Comparison of ENCODE assay signal across 19 cellular contexts in genomic region chr10:97928897-97929296, GRCh38.
DNase-seq lines count a peak whose midpoint lies in the region; ATAC-seq and TF ChIP-seq lines count a peak whose summit lies in the region.
"Had no signal": no experiment of that assay in that cellular context is flagged by ENCODE, and none has a peak within 500 bp of the region (broad histone marks: within the 10 kb centered on the region; RNA-seq: fewer than 3 reads in every experiment).

No MANE protein-coding gene starts in this region.

- H3K4me2 ChIP-seq in neural progenitor cell, result no peak overlapping the region
- H3K4me2 ChIP-seq: A549 had no signal

- H3K9me3 ChIP-seq in neural progenitor cell (ENCODE audit: low read depth) (no peaks in the 10 kb centered on the region), spleen (no peaks in the 10 kb centered on the region), A673 (ENCODE audit: low read depth, low read length, poor library complexity, severe bottlenecking) (no peaks in the 10 kb centered on the region)
- H3K9me3 ChIP-seq: A549 had no signal

- H3K27ac Mint-ChIP-seq in neural progenitor cell, result no peak overlapping the region
- H3K27ac Mint-ChIP-seq: H9, HFFc6 had no signal

- no peak overlapping the region for H3K9ac ChIP-seq in neural progenitor cell

- intact Hi-C loops in spleen (cut with DNase I; ENCODE audit: low total_unique reads) (no loop called here), A673 (cut with micrococcal nuclease; ENCODE audit: unreplicated experiment) (no loop called here)

- H3K9me3 Mint-ChIP-seq in neural progenitor cell, result no peaks in the 10 kb centered on the region
- H3K9me3 Mint-ChIP-seq: CD4-positive, alpha-beta memory T cell; H9; HFFc6 had no signal

- TF ChIP-seq EP300 in Ishikawa (IDR thresholded peaks at IDR 0.05; ENCODE audit: borderline replicate concordance), result no peak

- POLR2A ChIA-PET in A673 (lab: Charles Lee; ENCODE audit: low non-redundant PET), result no interaction called here

- no peaks in the 10 kb centered on the region for H3K36me3 Mint-ChIP-seq in neural progenitor cell
- H3K36me3 Mint-ChIP-seq: CD4-positive, alpha-beta memory T cell had no signal

- H3K27ac ChIP-seq in neural progenitor cell (no peak overlapping the region), spleen (no peak overlapping the region), A673 (ENCODE audit: low read depth, low read length, poor library complexity, severe bottlenecking) (no peak overlapping the region)
- H3K27ac ChIP-seq: 22Rv1, A549 had no signal

- WGBS in spleen, 5 donors, result 53 to 69% (median 62%) methylated on average over 6 of the region's 6 CpGs

- H3K27me3 ChIP-seq in neural progenitor cell (no peaks in the 10 kb centered on the region), spleen (replicated peaks in 1 of 7) (peaks cover 0 to 80% (median 3%) of the 10 kb centered on the region in 7 donors), A673 (replicated peaks; ENCODE audit: insufficient read depth, low read depth, low read length, poor library complexity) (peaks cover 35% of the 10 kb centered on the region)

- DNase-seq in activated effector memory CD4-positive, alpha-beta T cell treated with anti-CD3 and anti-CD28 coated beads, Interleukin-2, amount 50 U/mL, for 16 hours, result peak; percentile 41
- no peak for DNase-seq in activated effector memory CD4-positive, alpha-beta T cell treated with Interleukin-2 at 50 U/mL for 16 hours
- DNase-seq in neural progenitor cell (ENCODE audit: low spot score) (peak; percentile 19), spleen (peak; percentile 39), A673 (ENCODE audit: low spot score) (no peak), activated gamma-delta T cell (lab: John Stamatoyannopoulos, UW) (no peak)
- DNase-seq: C1 segment of cervical spinal cord; Calu3; CD4-positive, alpha-beta memory T cell; COR-L47; DMS53; DMS79 treated with DMSO at 0.1 percent for 48 hours; H9; HFFc6 had no signal

- H3K4me3 Mint-ChIP-seq in neural progenitor cell, result no peak overlapping the region
- H3K4me3 Mint-ChIP-seq: CD4-positive, alpha-beta memory T cell; H9; HFFc6 had no signal

- H3K4me3 ChIP-seq in neural progenitor cell, result no peak overlapping the region
- H3K4me3 ChIP-seq in spleen, result no peak overlapping the region
- H3K4me3 ChIP-seq in A673 (ENCODE audit: low read depth, low read length, poor library complexity, severe bottlenecking), result no peak overlapping the region
- H3K4me3 ChIP-seq: A549 had no signal

- H4K20me1 ChIP-seq in neural progenitor cell (ENCODE audit: low read depth), result no peaks in the 10 kb centered on the region

- TF ChIP-seq CTCF in neural progenitor cell (IDR thresholded peaks at IDR 0.05) (no peak), spleen (IDR thresholded peaks at IDR 0.05 in 8 of 11, conservative IDR thresholded peaks at IDR 0.05 in 3 of 11) (no peak), A673 (conservative IDR thresholded peaks at IDR 0.05; ENCODE audit: low read depth, low read length) (no peak)

- no peaks in the 10 kb centered on the region for H3K36me3 ChIP-seq in neural progenitor cell
- no peaks in the 10 kb centered on the region for H3K36me3 ChIP-seq in spleen
- H3K36me3 ChIP-seq in A673 (ENCODE audit: insufficient read depth, low read length, poor library complexity, severe bottlenecking), result no peaks in the 10 kb centered on the region

- H2AFZ ChIP-seq in neural progenitor cell (replicated peaks), result no peak overlapping the region

- H3F3A ChIP-seq in neural progenitor cell (ENCODE audit: low read depth), result no peaks in the 10 kb centered on the region

- ATAC-seq in HG02623 (IDR thresholded peaks at IDR 0.05; ENCODE audit: unreplicated experiment), result no peak
- ATAC-seq: A549, HCT116 had no signal

- no peak for TF ChIP-seq RAD21 in Ishikawa (IDR thresholded peaks at IDR 0.05; ENCODE audit: low read depth)

- no peaks in the 10 kb centered on the region for H3K79me2 ChIP-seq in neural progenitor cell (ENCODE audit: low read depth)

- H3K27me3 Mint-ChIP-seq in neural progenitor cell (ENCODE audit: insufficient read depth, low read depth), result peaks cover 14% of the 10 kb centered on the region

- no peaks in the 10 kb centered on the region for H3K4me1 Mint-ChIP-seq in neural progenitor cell
- H3K4me1 Mint-ChIP-seq: H9 had no signal

- TF ChIP-seq POLR2A in spleen (IDR thresholded peaks at IDR 0.05), result no peak

- CTCF ChIA-PET in A673 (lab: Charles Lee), result interaction anchor here (0.7 kb wide), 1 partner anchor 112 kb away, joined by 3 read pairs; no protein-coding TSS in a partner anchor

- no TSS peak for BruUV-seq in A673 (replicated peaks; lab: Mats Ljungman, UMichigan)

- H3K4me1 ChIP-seq in neural progenitor cell (no peaks in the 10 kb centered on the region), spleen (no peaks in the 10 kb centered on the region), A673 (ENCODE audit: insufficient read depth, low read length, poor library complexity, severe bottlenecking) (no peaks in the 10 kb centered on the region)
- H3K4me1 ChIP-seq: A549 had no signal

TF ChIP-seq in Ishikawa, 13 proteins besides CTCF, POLR2A, EP300 and RAD21:
- TF ChIP-seq YY1 (IDR thresholded peaks at IDR 0.05; ENCODE audit: low read depth) (no peak), CREB1 (IDR thresholded peaks at IDR 0.05; ENCODE audit: low read depth) (no peak), REST (IDR thresholded peaks at IDR 0.05; ENCODE audit: low read depth) (peak; percentile 66)

Comparison
In these comparisons a context has a peak if more than half of its experiments do, and no peak if none do; other contexts are left out.
1. DNase-seq: peak in activated effector memory CD4-positive, alpha-beta T cell treated with anti-CD3 and anti-CD28 coated beads, Interleukin-2, amount 50 U/mL, for 16 hours (single experiment), neural progenitor cell (single experiment) and spleen (single experiment); none in activated effector memory CD4-positive, alpha-beta T cell treated with Interleukin-2 at 50 U/mL for 16 hours (single experiment), A673 (single experiment) and activated gamma-delta T cell (single experiment).